1 cellular context compared by ENCODE assay signal in the genomic region with DNA sequence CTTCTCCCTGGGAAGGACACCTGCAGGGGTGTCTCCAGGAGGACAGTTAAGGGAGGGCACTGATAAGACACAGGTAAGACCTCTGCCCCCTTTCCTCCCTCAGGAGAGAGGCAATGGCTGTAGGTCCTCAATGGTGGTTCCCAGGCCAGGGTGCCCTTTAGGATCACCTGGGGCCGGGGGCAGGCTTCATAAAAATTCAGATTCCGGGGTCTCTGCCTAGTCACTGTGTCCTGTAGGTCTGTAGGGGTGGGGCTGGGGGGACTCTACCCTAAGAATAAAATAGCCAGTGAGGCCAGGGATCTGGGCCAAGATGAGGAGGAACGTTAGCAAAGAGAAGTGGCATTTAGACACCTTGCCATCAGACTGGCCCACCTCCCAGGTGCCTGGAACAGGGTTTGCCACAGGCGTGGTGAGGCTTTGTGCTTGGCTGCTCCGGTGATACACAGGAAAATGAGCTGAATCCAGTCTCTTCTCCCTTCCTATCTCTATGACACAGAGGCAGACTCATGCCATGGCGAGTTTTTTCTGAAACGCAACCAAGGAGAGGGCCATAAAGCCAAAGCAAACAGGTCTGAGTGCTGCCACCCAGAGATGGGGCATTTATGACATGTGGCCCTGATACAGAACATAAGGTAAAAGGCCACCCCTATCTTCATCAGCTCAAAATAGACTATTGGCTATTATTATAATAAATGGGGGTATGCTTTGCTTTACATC.
TF ChIP-seq lines count a peak whose summit lies in the region.

No MANE protein-coding gene starts in this region.

TF ChIP-seq in H1, 55 proteins besides CTCF, POLR2A, EP300 and RAD21:
- TF ChIP-seq CREB1 (IDR thresholded peaks at IDR 0.05) (no peak), CEBPB (IDR thresholded peaks at IDR 0.05; ENCODE audit: low read depth, low read length) (no peak), JUND (IDR thresholded peaks at IDR 0.05; ENCODE audit: low read length) (no peak), EGR1 (IDR thresholded peaks at IDR 0.05; ENCODE audit: borderline replicate concordance, low read depth, low read length) (no peak)
